22 cellular contexts compared by ENCODE assay signal in genomic region chr6:106309024-106309423, GRCh38. TPM values are rescaled to one million over a fixed set of nuclear protein-coding genes. Genes with fewer than 3 reads are reported as not detected.
DNase-seq lines count a peak whose midpoint lies in the region; ATAC-seq and TF ChIP-seq lines count a peak whose summit lies in the region.
"Had no signal": no experiment of that assay in that cellular context is flagged by ENCODE, and none has a peak within 500 bp of the region (broad histone marks: within the 10 kb centered on the region; RNA-seq: fewer than 3 reads in every experiment).

No MANE protein-coding gene starts in this region.

- no peak for TF ChIP-seq POLR2A in thyroid gland (IDR thresholded peaks at IDR 0.05)

- no peak overlapping the region for H3K4me3 ChIP-seq in thyroid gland (replicated peaks in 1 of 3)
- H3K4me3 ChIP-seq: MG63, SK-N-MC had no signal

- peak; percentile 49 for ATAC-seq in SK-N-SH treated with all-trans-retinoic acid at 6 μM for 48 hours
- ATAC-seq: Right ventricle myocardium inferior had no signal

- intact Hi-C loops in thyroid gland (cut with DNase I): no loop called here

- TF ChIP-seq CTCF in thyroid gland (IDR thresholded peaks at IDR 0.05): no peak

- H3K36me3 ChIP-seq in thyroid gland: no peaks in the 10 kb centered on the region

- H3K4me1 ChIP-seq in thyroid gland: peaks cover 6 to 18% of the 10 kb centered on the region in 2 donors

- no peaks in the 10 kb centered on the region for H3K9me3 ChIP-seq in thyroid gland
- H3K9me3 ChIP-seq: MG63 had no signal

- CTCF ChIA-PET in HEK293T (lab: Yijun Ruan, JAX): interaction anchor here (0.6 to 1.1 kb wide), 2 partner anchors 225 to 579 kb away, joined by 3 to 4 read pairs; no protein-coding TSS in a partner anchor

- WGBS in thyroid gland, 2 donors: 79 to 82% methylated on average over 3 of the region's 3 CpGs

- POLR2A ChIA-PET in HEK293T (lab: Yijun Ruan, JAX): interaction anchor here (1.5 kb wide), 1 partner anchor 17 kb away, joined by 9 read pairs; the partner anchor contains the start of gene ATG5

- H3K27ac ChIP-seq in thyroid gland: no peak overlapping the region

- H3K27me3 ChIP-seq in thyroid gland: no peaks in the 10 kb centered on the region
- H3K27me3 ChIP-seq: MG63 had no signal

- DNase-seq in A172 (ENCODE audit: low spot score) (peak; percentile 21), HEK293T (ENCODE audit: extremely low spot score) (no peak), iris pigment epithelial cell (ENCODE audit: low read depth) (peak; percentile 19), Kasumi-1 (lab: John Stamatoyannopoulos, UW) (no peak), AML-193 (lab: John Stamatoyannopoulos, UW) (no peak), thyroid gland (no peak)
- no peak for DNase-seq in activated CD4-positive, alpha-beta T cell treated with anti-CD3 and anti-CD28 coated beads, Interleukin-2, amount 50 U/mL, for 1 hour
- DNase-seq: 8988T, C1 segment of cervical spinal cord, COR-L47, DMS153, HCEC 1CT, KG1, MG63, NCI-H1092, NCI-H146, NCI-H2081, NCI-H510A, NCI-H82 had no signal

TF ChIP-seq in HEK293T, 16 proteins besides CTCF, POLR2A, EP300 and RAD21:
- TF ChIP-seq SP1 (IDR thresholded peaks at IDR 0.05): no peak
- TF ChIP-seq PKNOX1 (IDR thresholded peaks at IDR 0.05): peak; percentile 54

TF ChIP-seq in SK-N-SH treated with all-trans-retinoic acid at 6 μM for 48 hours, 23 proteins besides CTCF, POLR2A, EP300 and RAD21:
- TF ChIP-seq ZFP3 (CRISPR knock-in tag; IDR thresholded peaks at IDR 0.05) (no peak), ISL1 (CRISPR knock-in tag; IDR thresholded peaks at IDR 0.05) (peak; percentile 87), PPARA (CRISPR knock-in tag; IDR thresholded peaks at IDR 0.05; ENCODE audit: borderline replicate concordance) (no peak), SNAI2 (CRISPR knock-in tag; IDR thresholded peaks at IDR 0.05) (no peak), TOX (CRISPR knock-in tag; IDR thresholded peaks at IDR 0.05; ENCODE audit: borderline replicate concordance) (peak; percentile 75; the same call in 1 of the 2 replicates), ZNF8 (CRISPR knock-in tag; IDR thresholded peaks at IDR 0.05) (no peak), GLIS3 (CRISPR knock-in tag; IDR thresholded peaks at IDR 0.05) (no peak), ZNF565 (CRISPR knock-in tag; conservative IDR thresholded peaks at IDR 0.05; ENCODE audit: low read depth) (no peak), POU6F1 (CRISPR knock-in tag; IDR thresholded peaks at IDR 0.05; ENCODE audit: borderline replicate concordance, low read depth) (no peak), CSDC2 (CRISPR knock-in tag; IDR thresholded peaks at IDR 0.05) (no peak), ESRRG (CRISPR knock-in tag; IDR thresholded peaks at IDR 0.05) (no peak), RARB (CRISPR knock-in tag; IDR thresholded peaks at IDR 0.05) (no peak), ZC3H10 (CRISPR knock-in tag; IDR thresholded peaks at IDR 0.05) (no peak), ZFP30 (CRISPR knock-in tag; IDR thresholded peaks at IDR 0.05) (no peak), TSHZ2 (CRISPR knock-in tag; IDR thresholded peaks at IDR 0.05) (no peak), CREB5 (CRISPR knock-in tag; IDR thresholded peaks at IDR 0.05; ENCODE audit: low read depth) (no peak)
TF ChIP-seq in SK-N-SH treated with all-trans-retinoic acid at 6 μM for 48 hours: peak in this region for 2.

RNA-seq across cellular contexts. Expression of gene ATG5, which starts 16.5 kb away (rescaled TPM):
- 40.8 and 53.7 TPM in 2 replicates for total RNA-seq in A172 (2014; rRNA removed; shearing (Covaris generic))
- total RNA-seq in thyroid gland: 10 to 100 TPM; 44.4 to 58.7 (median 48.7) TPM

RNA-seq across cellular contexts. Expression of gene CRYBG1, which starts 51.5 kb away (rescaled TPM):
- total RNA-seq in A172 (2014; rRNA removed; shearing (Covaris generic)): 24.9 and 45.2 TPM in 2 replicates
- total RNA-seq in thyroid gland: 10 to 100 TPM in 3 of 4 donors, 1 to 10 TPM in 1; 7.9 to 14.4 (median 11.1) TPM

Comparison
In these comparisons a context has a peak if more than half of its experiments do, and no peak if none do; other contexts are left out.
1. DNase-seq: peak in A172 (single experiment) and iris pigment epithelial cell (single experiment); none in HEK293T (single experiment), Kasumi-1 (0 of 2), AML-193 (0 of 2), activated CD4-positive, alpha-beta T cell treated with anti-CD3 and anti-CD28 coated beads, Interleukin-2, amount 50 U/mL, for 1 hour (single experiment) and thyroid gland (0 of 2).